ENCODE assay signal across 8 cellular contexts in the genomic region with DNA sequence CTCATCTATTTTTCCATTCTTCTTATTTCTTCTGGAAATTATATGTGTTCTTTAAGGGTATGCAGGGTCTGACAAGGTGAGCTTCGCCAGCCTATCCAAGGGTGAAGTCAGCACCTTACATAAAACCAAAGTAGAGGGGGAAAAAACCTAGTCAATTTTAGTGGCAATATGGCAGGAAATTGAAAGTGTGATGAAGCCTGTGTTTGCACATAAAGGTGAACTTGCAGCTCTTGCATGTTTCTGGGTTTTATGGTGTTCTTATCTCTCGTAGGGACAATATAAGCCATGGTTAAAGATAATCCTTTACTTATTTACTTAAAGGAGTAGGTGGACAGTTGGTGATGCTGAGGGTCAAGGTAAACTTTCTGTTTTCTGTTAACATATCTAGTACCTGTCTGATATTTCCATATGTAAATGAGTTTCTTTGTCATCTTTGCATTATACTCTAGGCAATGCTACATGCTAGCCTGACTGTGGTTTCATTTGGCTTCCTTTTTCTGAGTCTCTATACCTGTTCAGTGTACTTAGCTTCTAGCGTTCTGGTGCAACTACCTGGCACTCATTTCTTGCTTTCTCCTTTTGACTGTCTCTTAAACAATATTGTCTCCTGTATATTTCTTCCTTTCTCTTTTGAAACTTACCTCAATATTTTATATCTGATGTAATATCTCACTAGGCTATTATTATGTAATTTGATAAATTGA.
A peak's percentile ranks its signal among the peaks of the same experiment; 100 is the strongest.
DNase-seq lines count a peak whose midpoint lies in the region; ATAC-seq lines count a peak whose summit lies in the region.

No MANE protein-coding gene starts in this region.

- ATAC-seq in GM18870 (IDR thresholded peaks at IDR 0.05; ENCODE audit: unreplicated experiment): peak; percentile 89
- ATAC-seq in GM21717 (IDR thresholded peaks at IDR 0.05; ENCODE audit: unreplicated experiment): peak; percentile 91
- peak; percentile 94 for ATAC-seq in HG03460 (IDR thresholded peaks at IDR 0.05; ENCODE audit: unreplicated experiment)

- DNase-seq in germinal center (ENCODE audit: low spot score): peak; percentile 35
- no peak for DNase-seq in NCI-H510A treated with DMSO at 0.1 percent for 48 hours (lab: John Stamatoyannopoulos, UW)
- DNase-seq in AG08396 (ENCODE audit: low spot score): no peak
- no peak for DNase-seq in amniotic stem cell (lab: John Stamatoyannopoulos, UW)
- DNase-seq in NCI-H146 (lab: John Stamatoyannopoulos, UW): no peak
